1 cellular context compared by ENCODE assay signal in the genomic region with DNA sequence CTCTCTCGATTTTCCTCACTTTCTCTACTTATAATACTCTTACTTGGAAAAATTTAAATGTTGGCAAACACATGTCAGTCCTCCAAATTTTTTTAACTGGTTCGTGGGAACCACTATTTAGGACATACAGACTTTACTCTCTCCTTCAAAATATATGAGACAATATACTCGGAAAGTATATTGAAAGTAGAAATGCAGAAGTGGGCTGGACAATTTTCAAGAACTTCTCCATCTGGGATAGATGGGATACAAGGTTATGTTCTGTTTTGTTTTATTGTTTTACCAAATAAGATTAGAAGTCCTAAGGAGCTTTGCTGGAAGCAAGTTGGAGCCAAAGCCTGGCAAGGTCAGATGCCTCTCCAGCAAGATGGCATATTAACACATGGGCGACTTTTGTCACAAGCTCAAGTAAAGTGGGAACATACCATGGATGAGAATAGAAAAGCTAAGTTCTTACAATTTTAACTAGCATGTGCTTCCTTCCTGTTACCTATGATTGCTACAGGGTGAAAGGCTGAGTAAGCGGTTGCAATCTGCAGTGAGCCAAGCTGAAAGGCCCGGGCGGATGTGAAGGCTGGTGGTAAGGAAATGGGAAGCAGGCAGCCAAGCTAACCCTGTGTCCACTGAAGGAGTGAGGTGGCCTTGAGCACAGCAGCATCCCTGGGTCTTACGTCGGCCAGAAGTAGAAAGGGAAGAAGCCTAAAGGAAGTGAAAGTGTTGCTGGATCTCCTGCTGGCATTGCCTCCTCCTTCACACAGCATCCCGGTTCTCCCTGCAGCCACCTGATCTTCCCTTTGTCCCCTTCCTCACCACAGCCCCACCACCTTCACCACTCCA.
TF ChIP-seq lines count a peak whose summit lies in the region.

No MANE protein-coding gene starts in this region.

TF ChIP-seq in K562, 482 proteins besides CTCF, POLR2A, EP300 and RAD21 (continued from another document and continues in another):
- no peak for TF ChIP-seq ZNF263 (CRISPR knock-in tag; IDR thresholded peaks at IDR 0.05; ENCODE audit: borderline replicate concordance)
- TF ChIP-seq ATF7 (IDR thresholded peaks at IDR 0.05), result no peak
- TF ChIP-seq MXI1 (IDR thresholded peaks at IDR 0.05; ENCODE audit: low read depth, low read length), result no peak
- TF ChIP-seq, protein P1, sequence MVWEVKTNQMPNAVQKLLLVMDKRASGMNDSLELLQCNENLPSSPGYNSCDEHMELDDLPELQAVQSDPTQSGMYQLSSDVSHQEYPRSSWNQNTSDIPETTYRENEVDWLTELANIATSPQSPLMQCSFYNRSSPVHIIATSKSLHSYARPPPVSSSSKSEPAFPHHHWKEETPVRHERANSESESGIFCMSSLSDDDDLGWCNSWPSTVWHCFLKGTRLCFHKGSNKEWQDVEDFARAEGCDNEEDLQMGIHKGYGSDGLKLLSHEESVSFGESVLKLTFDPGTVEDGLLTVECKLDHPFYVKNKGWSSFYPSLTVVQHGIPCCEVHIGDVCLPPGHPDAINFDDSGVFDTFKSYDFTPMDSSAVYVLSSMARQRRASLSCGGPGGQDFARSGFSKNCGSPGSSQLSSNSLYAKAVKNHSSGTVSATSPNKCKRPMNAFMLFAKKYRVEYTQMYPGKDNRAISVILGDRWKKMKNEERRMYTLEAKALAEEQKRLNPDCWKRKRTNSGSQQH (CRISPR knock-in tag; IDR thresholded peaks at IDR 0.05), result peak; percentile 43; the same call in 1 of the 2 replicates
- no peak for TF ChIP-seq POLR2B (IDR thresholded peaks at IDR 0.05; ENCODE audit: low read depth, partially characterized antibody)
- no peak for TF ChIP-seq MAFF (IDR thresholded peaks at IDR 0.05; ENCODE audit: low read length)
- TF ChIP-seq ZNF57 (CRISPR knock-in tag; IDR thresholded peaks at IDR 0.05), result 0 out of 2 replicates have a peak, but pooled peaks have one; percentile 25
- TF ChIP-seq EP400 (IDR thresholded peaks at IDR 0.05), result 0 out of 2 replicates have a peak, but pooled peaks have one; percentile 21
- no peak for TF ChIP-seq RBM15 (IDR thresholded peaks at IDR 0.05; ENCODE audit: insufficient read depth, low read length)
- TF ChIP-seq ZFP36 (IDR thresholded peaks at IDR 0.05; ENCODE audit: low read depth, low read length, partially characterized antibody), result no peak
- TF ChIP-seq MIER1 (IDR thresholded peaks at IDR 0.05; ENCODE audit: low read depth), result no peak
- TF ChIP-seq, protein P2, sequence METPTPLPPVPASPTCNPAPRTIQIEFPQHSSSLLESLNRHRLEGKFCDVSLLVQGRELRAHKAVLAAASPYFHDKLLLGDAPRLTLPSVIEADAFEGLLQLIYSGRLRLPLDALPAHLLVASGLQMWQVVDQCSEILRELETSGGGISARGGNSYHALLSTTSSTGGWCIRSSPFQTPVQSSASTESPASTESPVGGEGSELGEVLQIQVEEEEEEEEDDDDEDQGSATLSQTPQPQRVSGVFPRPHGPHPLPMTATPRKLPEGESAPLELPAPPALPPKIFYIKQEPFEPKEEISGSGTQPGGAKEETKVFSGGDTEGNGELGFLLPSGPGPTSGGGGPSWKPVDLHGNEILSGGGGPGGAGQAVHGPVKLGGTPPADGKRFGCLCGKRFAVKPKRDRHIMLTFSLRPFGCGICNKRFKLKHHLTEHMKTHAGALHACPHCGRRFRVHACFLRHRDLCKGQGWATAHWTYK (CRISPR knock-in tag; IDR thresholded peaks at IDR 0.05), result peak; percentile 65; the same call in 1 of the 2 replicates
- TF ChIP-seq, protein P3, sequence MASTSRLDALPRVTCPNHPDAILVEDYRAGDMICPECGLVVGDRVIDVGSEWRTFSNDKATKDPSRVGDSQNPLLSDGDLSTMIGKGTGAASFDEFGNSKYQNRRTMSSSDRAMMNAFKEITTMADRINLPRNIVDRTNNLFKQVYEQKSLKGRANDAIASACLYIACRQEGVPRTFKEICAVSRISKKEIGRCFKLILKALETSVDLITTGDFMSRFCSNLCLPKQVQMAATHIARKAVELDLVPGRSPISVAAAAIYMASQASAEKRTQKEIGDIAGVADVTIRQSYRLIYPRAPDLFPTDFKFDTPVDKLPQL (IDR thresholded peaks at IDR 0.05; ENCODE audit: extremely low read depth, insufficient read length), result no peak
- TF ChIP-seq GABPA (tag; conservative IDR thresholded peaks at IDR 0.05; ENCODE audit: low read depth), result peak; percentile 41; the same call in 1 of the 2 replicates
- no peak for TF ChIP-seq ZNF778 (CRISPR knock-in tag; IDR thresholded peaks at IDR 0.05)
- 0 out of 2 replicates have a peak, but pooled peaks have one; percentile 57 for TF ChIP-seq ZNF311 (CRISPR knock-in tag; IDR thresholded peaks at IDR 0.05)
- TF ChIP-seq PHTF2 (CRISPR knock-in tag; IDR thresholded peaks at IDR 0.05), result no peak
- TF ChIP-seq FOXM1 (IDR thresholded peaks at IDR 0.05; ENCODE audit: low read depth), result no peak
- TF ChIP-seq FOXM1 (CRISPR knock-in tag; IDR thresholded peaks at IDR 0.05; ENCODE audit: low read depth), result no peak
- TF ChIP-seq, protein P4, sequence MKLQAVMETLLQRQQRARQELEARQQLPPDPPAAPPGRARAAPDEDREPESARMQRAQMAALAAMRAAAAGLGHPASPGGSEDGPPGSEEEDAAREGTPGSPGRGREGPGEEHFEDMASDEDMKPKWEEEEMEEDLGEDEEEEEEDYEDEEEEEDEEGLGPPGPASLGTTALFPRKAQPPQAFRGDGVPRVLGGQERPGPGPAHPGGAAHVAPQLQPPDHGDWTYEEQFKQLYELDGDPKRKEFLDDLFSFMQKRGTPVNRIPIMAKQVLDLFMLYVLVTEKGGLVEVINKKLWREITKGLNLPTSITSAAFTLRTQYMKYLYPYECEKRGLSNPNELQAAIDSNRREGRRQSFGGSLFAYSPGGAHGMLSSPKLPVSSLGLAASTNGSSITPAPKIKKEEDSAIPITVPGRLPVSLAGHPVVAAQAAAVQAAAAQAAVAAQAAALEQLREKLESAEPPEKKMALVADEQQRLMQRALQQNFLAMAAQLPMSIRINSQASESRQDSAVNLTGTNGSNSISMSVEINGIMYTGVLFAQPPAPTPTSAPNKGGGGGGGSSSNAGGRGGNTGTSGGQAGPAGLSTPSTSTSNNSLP (IDR thresholded peaks at IDR 0.05; ENCODE audit: borderline replicate concordance, low read depth, low read length), result no peak
- TF ChIP-seq KLF6 (CRISPR knock-in tag; IDR thresholded peaks at IDR 0.05; ENCODE audit: borderline replicate concordance), result peak; percentile 73; the same call in 1 of the 2 replicates
- no peak for TF ChIP-seq CBFA2T3 (IDR thresholded peaks at IDR 0.05)
- no peak for TF ChIP-seq XRCC3 (IDR thresholded peaks at IDR 0.05)
- no peak for TF ChIP-seq RBM17 (IDR thresholded peaks at IDR 0.05; ENCODE audit: borderline replicate concordance, low read depth, low read length)
- TF ChIP-seq DDX20 (tag; IDR thresholded peaks at IDR 0.05; ENCODE audit: low read depth), result no peak
- no peak for TF ChIP-seq NRF1 (conservative IDR thresholded peaks at IDR 0.05 in 1 of 2, IDR thresholded peaks at IDR 0.05 in 1 of 2)
- no peak for TF ChIP-seq FOS (IDR thresholded peaks at IDR 0.05; ENCODE audit: extremely low read depth, insufficient read length)
- TF ChIP-seq, protein P5, sequence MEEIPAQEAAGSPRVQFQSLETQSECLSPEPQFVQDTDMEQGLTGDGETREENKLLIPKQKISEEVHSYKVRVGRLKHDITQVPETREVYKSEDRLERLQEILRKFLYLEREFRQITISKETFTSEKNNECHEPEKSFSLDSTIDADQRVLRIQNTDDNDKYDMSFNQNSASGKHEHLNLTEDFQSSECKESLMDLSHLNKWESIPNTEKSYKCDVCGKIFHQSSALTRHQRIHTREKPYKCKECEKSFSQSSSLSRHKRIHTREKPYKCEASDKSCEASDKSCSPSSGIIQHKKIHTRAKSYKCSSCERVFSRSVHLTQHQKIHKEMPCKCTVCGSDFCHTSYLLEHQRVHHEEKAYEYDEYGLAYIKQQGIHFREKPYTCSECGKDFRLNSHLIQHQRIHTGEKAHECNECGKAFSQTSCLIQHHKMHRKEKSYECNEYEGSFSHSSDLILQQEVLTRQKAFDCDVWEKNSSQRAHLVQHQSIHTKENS (CRISPR knock-in tag; IDR thresholded peaks at IDR 0.05), result 0 out of 2 replicates have a peak, but pooled peaks have one; percentile 46
- TF ChIP-seq, protein P6, sequence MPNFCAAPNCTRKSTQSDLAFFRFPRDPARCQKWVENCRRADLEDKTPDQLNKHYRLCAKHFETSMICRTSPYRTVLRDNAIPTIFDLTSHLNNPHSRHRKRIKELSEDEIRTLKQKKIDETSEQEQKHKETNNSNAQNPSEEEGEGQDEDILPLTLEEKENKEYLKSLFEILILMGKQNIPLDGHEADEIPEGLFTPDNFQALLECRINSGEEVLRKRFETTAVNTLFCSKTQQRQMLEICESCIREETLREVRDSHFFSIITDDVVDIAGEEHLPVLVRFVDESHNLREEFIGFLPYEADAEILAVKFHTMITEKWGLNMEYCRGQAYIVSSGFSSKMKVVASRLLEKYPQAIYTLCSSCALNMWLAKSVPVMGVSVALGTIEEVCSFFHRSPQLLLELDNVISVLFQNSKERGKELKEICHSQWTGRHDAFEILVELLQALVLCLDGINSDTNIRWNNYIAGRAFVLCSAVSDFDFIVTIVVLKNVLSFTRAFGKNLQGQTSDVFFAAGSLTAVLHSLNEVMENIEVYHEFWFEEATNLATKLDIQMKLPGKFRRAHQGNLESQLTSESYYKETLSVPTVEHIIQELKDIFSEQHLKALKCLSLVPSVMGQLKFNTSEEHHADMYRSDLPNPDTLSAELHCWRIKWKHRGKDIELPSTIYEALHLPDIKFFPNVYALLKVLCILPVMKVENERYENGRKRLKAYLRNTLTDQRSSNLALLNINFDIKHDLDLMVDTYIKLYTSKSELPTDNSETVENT (CRISPR knock-in tag; IDR thresholded peaks at IDR 0.05), result no peak
- TF ChIP-seq MTA2 (IDR thresholded peaks at IDR 0.05; ENCODE audit: low read depth), result no peak
- TF ChIP-seq CAMTA2 (CRISPR knock-in tag; conservative IDR thresholded peaks at IDR 0.05), result no peak
- TF ChIP-seq, protein P7, sequence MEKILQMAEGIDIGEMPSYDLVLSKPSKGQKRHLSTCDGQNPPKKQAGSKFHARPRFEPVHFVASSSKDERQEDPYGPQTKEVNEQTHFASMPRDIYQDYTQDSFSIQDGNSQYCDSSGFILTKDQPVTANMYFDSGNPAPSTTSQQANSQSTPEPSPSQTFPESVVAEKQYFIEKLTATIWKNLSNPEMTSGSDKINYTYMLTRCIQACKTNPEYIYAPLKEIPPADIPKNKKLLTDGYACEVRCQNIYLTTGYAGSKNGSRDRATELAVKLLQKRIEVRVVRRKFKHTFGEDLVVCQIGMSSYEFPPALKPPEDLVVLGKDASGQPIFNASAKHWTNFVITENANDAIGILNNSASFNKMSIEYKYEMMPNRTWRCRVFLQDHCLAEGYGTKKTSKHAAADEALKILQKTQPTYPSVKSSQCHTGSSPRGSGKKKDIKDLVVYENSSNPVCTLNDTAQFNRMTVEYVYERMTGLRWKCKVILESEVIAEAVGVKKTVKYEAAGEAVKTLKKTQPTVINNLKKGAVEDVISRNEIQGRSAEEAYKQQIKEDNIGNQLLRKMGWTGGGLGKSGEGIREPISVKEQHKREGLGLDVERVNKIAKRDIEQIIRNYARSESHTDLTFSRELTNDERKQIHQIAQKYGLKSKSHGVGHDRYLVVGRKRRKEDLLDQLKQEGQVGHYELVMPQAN (IDR thresholded peaks at IDR 0.05; ENCODE audit: borderline replicate concordance), result no peak
- TF ChIP-seq SREBF2 (CRISPR knock-in tag; IDR thresholded peaks at IDR 0.05), result no peak
- no peak for TF ChIP-seq ZNF274 (IDR thresholded peaks at IDR 0.05; ENCODE audit: borderline replicate concordance, low read depth, low read length)
- no peak for TF ChIP-seq STAT5A (IDR thresholded peaks at IDR 0.05; ENCODE audit: borderline replicate concordance, low read length)
- no peak for TF ChIP-seq NR1H2 (CRISPR knock-in tag; IDR thresholded peaks at IDR 0.05)
- TF ChIP-seq NR2C2 (CRISPR knock-in tag; IDR thresholded peaks at IDR 0.05), result 0 out of 2 replicates have a peak, but pooled peaks have one; percentile 15
- TF ChIP-seq NR2C2 (tag; IDR thresholded peaks at IDR 0.05), result peak; percentile 77; the same call in 1 of the 2 replicates
- TF ChIP-seq GABPB1 (CRISPR knock-in tag; IDR thresholded peaks at IDR 0.05), result peak; percentile 17; the same call in 1 of the 2 replicates
- no peak for TF ChIP-seq EGR1 (conservative IDR thresholded peaks at IDR 0.05)
- TF ChIP-seq DMBX1 (CRISPR knock-in tag; IDR thresholded peaks at IDR 0.05; ENCODE audit: borderline replicate concordance), result peak; percentile 91; the same call in 1 of the 2 replicates
- TF ChIP-seq KLF13 (tag; IDR thresholded peaks at IDR 0.05; ENCODE audit: borderline replicate concordance, low read depth), result no peak
- peak; percentile 92 for TF ChIP-seq ZNF175 (CRISPR knock-in tag; IDR thresholded peaks at IDR 0.05; ENCODE audit: low read depth)
- TF ChIP-seq ZNF583 (CRISPR knock-in tag; IDR thresholded peaks at IDR 0.05), result peak; percentile 67; the same call in 1 of the 2 replicates
- TF ChIP-seq ARID2 (IDR thresholded peaks at IDR 0.05), result no peak
- TF ChIP-seq ZNF584 (CRISPR knock-in tag; IDR thresholded peaks at IDR 0.05; ENCODE audit: low read depth), result peak; percentile 42; the same call in 1 of the 2 replicates
- 0 out of 2 replicates have a peak, but pooled peaks have one; percentile 31 for TF ChIP-seq MYC (IDR thresholded peaks at IDR 0.05; ENCODE audit: low read depth, low read length)
- no peak for TF ChIP-seq MYC (CRISPR knock-in tag; IDR thresholded peaks at IDR 0.05; ENCODE audit: borderline replicate concordance, low read depth)
- TF ChIP-seq PML (IDR thresholded peaks at IDR 0.05; ENCODE audit: low read length), result no peak
- TF ChIP-seq NEUROD1 (IDR thresholded peaks at IDR 0.05; ENCODE audit: borderline replicate concordance, low read depth, low read length, partially characterized antibody), result no peak
- TF ChIP-seq, protein P8, sequence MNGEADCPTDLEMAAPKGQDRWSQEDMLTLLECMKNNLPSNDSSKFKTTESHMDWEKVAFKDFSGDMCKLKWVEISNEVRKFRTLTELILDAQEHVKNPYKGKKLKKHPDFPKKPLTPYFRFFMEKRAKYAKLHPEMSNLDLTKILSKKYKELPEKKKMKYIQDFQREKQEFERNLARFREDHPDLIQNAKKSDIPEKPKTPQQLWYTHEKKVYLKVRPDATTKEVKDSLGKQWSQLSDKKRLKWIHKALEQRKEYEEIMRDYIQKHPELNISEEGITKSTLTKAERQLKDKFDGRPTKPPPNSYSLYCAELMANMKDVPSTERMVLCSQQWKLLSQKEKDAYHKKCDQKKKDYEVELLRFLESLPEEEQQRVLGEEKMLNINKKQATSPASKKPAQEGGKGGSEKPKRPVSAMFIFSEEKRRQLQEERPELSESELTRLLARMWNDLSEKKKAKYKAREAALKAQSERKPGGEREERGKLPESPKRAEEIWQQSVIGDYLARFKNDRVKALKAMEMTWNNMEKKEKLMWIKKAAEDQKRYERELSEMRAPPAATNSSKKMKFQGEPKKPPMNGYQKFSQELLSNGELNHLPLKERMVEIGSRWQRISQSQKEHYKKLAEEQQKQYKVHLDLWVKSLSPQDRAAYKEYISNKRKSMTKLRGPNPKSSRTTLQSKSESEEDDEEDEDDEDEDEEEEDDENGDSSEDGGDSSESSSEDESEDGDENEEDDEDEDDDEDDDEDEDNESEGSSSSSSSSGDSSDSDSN (IDR thresholded peaks at IDR 0.05; ENCODE audit: borderline replicate concordance in 1 of 2, low read depth in 2 of 2, low read length in 2 of 2), result no peak
- TF ChIP-seq ZFP1 (CRISPR knock-in tag; IDR thresholded peaks at IDR 0.05), result no peak
- no peak for TF ChIP-seq KLF10 (CRISPR knock-in tag; IDR thresholded peaks at IDR 0.05)
